ENCODE assay signal across 9 cellular contexts in the genomic region with DNA sequence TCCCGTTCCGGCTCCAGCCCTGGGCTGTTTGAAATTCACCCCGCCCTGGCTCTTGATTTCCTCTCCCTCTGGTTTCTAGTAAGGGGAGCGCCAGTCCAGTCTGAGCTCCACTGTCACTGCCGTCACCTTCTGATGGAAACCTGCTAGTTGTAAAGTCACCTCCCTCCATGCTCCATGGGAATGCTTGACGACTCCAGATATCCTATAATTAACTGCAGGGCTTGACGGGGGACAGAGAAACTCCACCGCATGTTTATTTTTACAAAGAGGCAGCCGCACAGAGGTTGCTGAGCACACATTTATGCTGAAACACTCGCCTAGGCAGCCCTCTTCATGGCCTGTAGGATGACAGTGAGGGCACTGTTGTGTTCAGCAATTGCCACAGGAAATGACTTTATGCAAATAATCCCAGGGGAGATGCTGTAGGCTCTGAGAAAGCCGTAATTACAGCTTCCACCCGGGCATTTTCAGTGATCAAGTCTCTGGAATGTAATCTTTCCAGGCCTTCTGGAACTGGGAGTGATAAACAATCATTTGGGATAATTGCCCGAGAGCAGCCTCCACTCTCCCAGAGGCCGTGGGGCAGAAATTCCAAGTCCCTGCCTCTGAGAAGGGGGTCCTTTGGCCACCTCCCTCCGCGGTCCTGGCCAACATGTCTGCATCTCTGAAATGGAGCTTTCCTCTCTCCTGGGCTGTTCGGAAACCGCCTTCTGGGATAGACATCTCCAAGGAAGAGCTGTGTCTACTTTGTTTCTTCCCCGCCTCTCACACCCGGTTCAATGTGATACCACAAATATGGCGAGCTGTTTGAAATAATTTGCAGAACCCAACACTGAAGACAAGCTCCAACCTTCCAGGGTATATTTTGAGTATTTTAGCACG.
A peak's percentile ranks its signal among the peaks of the same experiment; 100 is the strongest.
DNase-seq lines count a peak whose midpoint lies in the region; ATAC-seq and FAIRE-seq lines count a peak whose summit lies in the region.
"Had no signal": no experiment of that assay in that cellular context is flagged by ENCODE, and none has a peak within 500 bp of the region (broad histone marks: within the 10 kb centered on the region; RNA-seq: fewer than 3 reads in every experiment).

No MANE protein-coding gene starts in this region.

- H3K4me1 ChIP-seq in BLaER1 treated with 17β-estradiol and CSF1 and Interleukin-3, amounts not matched to agents 10 nM and 100 nM: peaks cover 64 to 71% (median 67%) of the 10 kb centered on the region in 10 experiments

- peak overlapping the region in 9 of 10 experiments; percentile 28 to 60 (median 43); a peak in 16 of 20 replicates for H3K4me3 ChIP-seq in BLaER1 treated with 17β-estradiol and CSF1 and Interleukin-3, amounts not matched to agents 10 nM and 100 nM

- peak; percentile 75 for ATAC-seq in HG03135 (IDR thresholded peaks at IDR 0.05; ENCODE audit: unreplicated experiment)
- ATAC-seq in central memory CD8-positive, alpha-beta T cell (replicated peaks; ENCODE audit: extremely low read depth, poor library complexity, severe bottlenecking): no peak

- peaks cover 3% of the 10 kb centered on the region for H3K36me3 Mint-ChIP-seq in central memory CD8-positive, alpha-beta T cell (ENCODE audit: insufficient read depth)

- H3K36me3 ChIP-seq in BLaER1 treated with 17β-estradiol and CSF1 and Interleukin-3, amounts not matched to agents 10 nM and 100 nM: no peaks in the 10 kb centered on the region

- H3K27me3 Mint-ChIP-seq in central memory CD8-positive, alpha-beta T cell: peaks cover 22% of the 10 kb centered on the region

- peaks cover 6% of the 10 kb centered on the region for H3K9me3 Mint-ChIP-seq in central memory CD8-positive, alpha-beta T cell

- no peaks in the 10 kb centered on the region for H3K27me3 ChIP-seq in BLaER1 treated with 17β-estradiol and CSF1 and Interleukin-3, amounts not matched to agents 10 nM and 100 nM

- intact Hi-C loops in posterior vena cava (cut with DNase I): loop anchor here in 1 of 2 donors (5.0 kb wide), 1 partner anchor 43 kb away; no protein-coding TSS in a partner anchor

- H3K4me1 Mint-ChIP-seq in central memory CD8-positive, alpha-beta T cell: peaks cover 10% of the 10 kb centered on the region

- H3K9me3 ChIP-seq in BLaER1 treated with 17β-estradiol and CSF1 and Interleukin-3, amounts not matched to agents 10 nM and 100 nM (replicated peaks in 1 of 11): peaks cover 0 to 13% (median 9%) of the 10 kb centered on the region in 11 experiments; a peak in 14 of 22 replicates

- peak overlapping the region; percentile 51 for H3K4me3 Mint-ChIP-seq in central memory CD8-positive, alpha-beta T cell

- DNase-seq in GM19239 (ENCODE audit: insufficient read length, low spot score) (peak; percentile 40), posterior vena cava (ENCODE audit: low spot score) (peak; percentile 71), NOMO-1 (lab: John Stamatoyannopoulos, UW; ENCODE audit: unreplicated experiment in 2 of 2) (no peak), NCI-H446 (lab: John Stamatoyannopoulos, UW) (no peak), HuH-7 (ENCODE audit: low spot score) (no peak)
- no peak for DNase-seq in central memory CD8-positive, alpha-beta T cell (ENCODE audit: low spot score in 2 of 2)

- peak; percentile 89 for FAIRE-seq in GM19239 (lab: Jason Lieb, UNC)

- H4K20me1 ChIP-seq in BLaER1 treated with 17β-estradiol and CSF1 and Interleukin-3, amounts not matched to agents 10 nM and 100 nM: no peaks in the 10 kb centered on the region

- H3K27ac Mint-ChIP-seq in central memory CD8-positive, alpha-beta T cell (ENCODE audit: low read depth): no peak overlapping the region
- H3K27ac Mint-ChIP-seq: activated naive CD8-positive, alpha-beta T cell had no signal

- peak overlapping the region; percentile 60 to 89 (median 81) for H3K27ac ChIP-seq in BLaER1 treated with 17β-estradiol and CSF1 and Interleukin-3, amounts not matched to agents 10 nM and 100 nM

- peak overlapping the region; percentile 61 to 74 (median 69); a peak in 21 of 22 replicates for H3K9ac ChIP-seq in BLaER1 treated with 17β-estradiol and CSF1 and Interleukin-3, amounts not matched to agents 10 nM and 100 nM

- H3K4me2 ChIP-seq in BLaER1 treated with 17β-estradiol and CSF1 and Interleukin-3, amounts not matched to agents 10 nM and 100 nM: peak overlapping the region; percentile 81 to 89 (median 84)

Comparison
In these comparisons a context has a peak if more than half of its experiments do, and no peak if none do; other contexts are left out.
1. DNase-seq: peak in GM19239 (single experiment) and posterior vena cava (single experiment); none in central memory CD8-positive, alpha-beta T cell (0 of 2), NOMO-1 (0 of 2), NCI-H446 (0 of 2) and HuH-7 (single experiment).